Comparison of ENCODE assay signal across 8 cellular contexts in genomic region chr19:49119411-49120324, GRCh38. TPM values are rescaled to one million over a fixed set of nuclear protein-coding genes. Genes with fewer than 3 reads are reported as not detected.
DNase-seq lines count a peak whose midpoint lies in the region; ATAC-seq and TF ChIP-seq lines count a peak whose summit lies in the region.

Gene PPFIA3 (plus strand): TSS chr19:49119544. CDS start chr19:49127874, 8,330 bp downstream.

- H3K4me3 ChIP-seq in MM.1S (ENCODE audit: low read length), result peak within 1 kb of the TSS; percentile 86
- peak within 1 kb of the TSS; percentile 41 to 85 (median 64) for H3K4me3 ChIP-seq in heart right ventricle
- H3K4me3 ChIP-seq in ovary, result peak within 1 kb of the TSS; percentile 54

- peak within 1 kb of the TSS; percentile 75; the same call in 1 of the 2 replicates for H3K27ac ChIP-seq in MM.1S (ENCODE audit: low read length)
- peak within 1 kb of the TSS; percentile 86 to 99 (median 97) for H3K27ac ChIP-seq in heart right ventricle
- peak within 1 kb of the TSS; percentile 66 to 67 for H3K27ac ChIP-seq in ovary

- no peaks in the 10 kb centered on the region for H3K9me2 ChIP-seq in MM.1S (replicated peaks; ENCODE audit: insufficient read depth, low read length)

- TF ChIP-seq POLR2A in ovary (IDR thresholded peaks at IDR 0.05), result no peak

- H2AFZ ChIP-seq in MM.1S (ENCODE audit: low read length), result peak within 1 kb of the TSS; percentile 94

- H3K9ac ChIP-seq in MM.1S (ENCODE audit: low read length), result peak within 1 kb of the TSS; percentile 93

- peak; percentile 72 for DNase-seq in Daoy (ENCODE audit: low read depth)
- DNase-seq in MM.1S, result no peak
- DNase-seq in amniotic epithelial cell (ENCODE audit: low read depth), result peak; percentile 48
- peak; percentile 59 to 76 for DNase-seq in heart right ventricle
- DNase-seq in ovary, result peak; percentile 55 to 80 (median 66)
- DNase-seq in NCI-H187 (lab: John Stamatoyannopoulos, UW), result no peak
- DNase-seq in NCI-H128 (lab: John Stamatoyannopoulos, UW; ENCODE audit: unreplicated experiment), result no peak
- no peak for DNase-seq in SKM-1 (lab: John Stamatoyannopoulos, UW; ENCODE audit: unreplicated experiment)

- TF ChIP-seq EP300 in ovary (IDR thresholded peaks at IDR 0.05), result no peak

- no peaks in the 10 kb centered on the region for H3K36me3 ChIP-seq in MM.1S (replicated peaks; ENCODE audit: insufficient read depth, low read length)
- H3K36me3 ChIP-seq in heart right ventricle, result no peaks in the 10 kb centered on the region
- H3K36me3 ChIP-seq in ovary, result no peaks in the 10 kb centered on the region

- 0 to 1% methylated on average over 74 to 90 of the region's 90 CpGs for WGBS in heart right ventricle, 2 donors
- WGBS in ovary, 3 donors, result 0 to 1% (median 1%) methylated on average over 59 to 87 of the region's 90 CpGs

- H3K4me1 ChIP-seq in MM.1S (ENCODE audit: low read length) (peaks cover 10% of the 10 kb centered on the region), heart right ventricle (peaks cover 11 to 46% (median 30%) of the 10 kb centered on the region in 9 donors), ovary (ENCODE audit: insufficient read depth) (peaks cover 16% of the 10 kb centered on the region)

- ATAC-seq in heart right ventricle, result peak; percentile 41 to 70 (median 52)

- no peaks in the 10 kb centered on the region for H3K9me3 ChIP-seq in MM.1S (replicated peaks; ENCODE audit: insufficient read depth, low read length)
- H3K9me3 ChIP-seq in heart right ventricle, result no peaks in the 10 kb centered on the region
- H3K9me3 ChIP-seq in ovary, result no peaks in the 10 kb centered on the region

- no peaks in the 10 kb centered on the region for H3K79me2 ChIP-seq in MM.1S (ENCODE audit: low read length)

- H4K20me1 ChIP-seq in MM.1S (ENCODE audit: insufficient read depth, low read length), result no peaks in the 10 kb centered on the region

- intact Hi-C loops in heart right ventricle (cut with DNase I), result loop anchor here in 4 of 10 donors (2.0 to 5.0 kb wide), 3 partner anchors 29 to 38 kb away; partner anchors contain the start of genes HRC (in 2 of the 4) and TRPM4 (in 2 of the 4)
- intact Hi-C loops in ovary (cut with DNase I), result no loop called here

- peaks cover 30% of the 10 kb centered on the region for H3K27me3 ChIP-seq in MM.1S (replicated peaks; ENCODE audit: insufficient read depth, low read length)
- peaks cover 0 to 19% (median 0%) of the 10 kb centered on the region in 7 donors for H3K27me3 ChIP-seq in heart right ventricle
- H3K27me3 ChIP-seq in ovary, result no peaks in the 10 kb centered on the region

- H3F3A ChIP-seq in MM.1S (ENCODE audit: insufficient read depth, low read length), result 0 out of 2 replicates have a peak, but pooled peaks cover 4% of the 10 kb centered on the region

- no peak for TF ChIP-seq CTCF in MM.1S (IDR thresholded peaks at IDR 0.05; ENCODE audit: low read length)
- no peak for TF ChIP-seq CTCF in heart right ventricle (IDR thresholded peaks at IDR 0.05)
- no peak for TF ChIP-seq CTCF in ovary (IDR thresholded peaks at IDR 0.05)

- H3K4me2 ChIP-seq in MM.1S (ENCODE audit: low read depth, low read length), result peak within 1 kb of the TSS; percentile 100

RNA-seq across cellular contexts. Expression of gene PPFIA3, which starts in this region (rescaled TPM):
- total RNA-seq in Daoy (2014; rRNA removed; shearing (Covaris generic)), result 5.4 and 10.4 TPM in 2 replicates
- 1 to 10 TPM; 3.6 to 7.0 (median 5.8) TPM for total RNA-seq in heart right ventricle
- 10 to 100 TPM; 15.4 to 16.7 TPM for polyA plus RNA-seq in heart right ventricle
- 1 to 10 TPM in 6 of 7 donors, under 1 TPM in 1; 0.72 to 6.1 (median 3.2) TPM for total RNA-seq in ovary
- 1 to 10 TPM in 1 of 2 donors, under 1 TPM in 1; 0.55 to 5.8 TPM for polyA plus RNA-seq in ovary

Comparison
In these comparisons a context has a peak if more than half of its experiments do, and no peak if none do; other contexts are left out.
1. DNase-seq: peak in Daoy (single experiment), amniotic epithelial cell (single experiment), heart right ventricle (2 of 2) and ovary (5 of 5); none in MM.1S (single experiment), NCI-H187 (0 of 2), NCI-H128 (single experiment) and SKM-1 (single experiment).
2. Peak in every context shown above with its lines, with median percentiles within 50 percentile points of each other: H3K27ac ChIP-seq and H3K4me3 ChIP-seq.